Comparison of ENCODE assay signal across 8 cellular contexts in the genomic region with DNA sequence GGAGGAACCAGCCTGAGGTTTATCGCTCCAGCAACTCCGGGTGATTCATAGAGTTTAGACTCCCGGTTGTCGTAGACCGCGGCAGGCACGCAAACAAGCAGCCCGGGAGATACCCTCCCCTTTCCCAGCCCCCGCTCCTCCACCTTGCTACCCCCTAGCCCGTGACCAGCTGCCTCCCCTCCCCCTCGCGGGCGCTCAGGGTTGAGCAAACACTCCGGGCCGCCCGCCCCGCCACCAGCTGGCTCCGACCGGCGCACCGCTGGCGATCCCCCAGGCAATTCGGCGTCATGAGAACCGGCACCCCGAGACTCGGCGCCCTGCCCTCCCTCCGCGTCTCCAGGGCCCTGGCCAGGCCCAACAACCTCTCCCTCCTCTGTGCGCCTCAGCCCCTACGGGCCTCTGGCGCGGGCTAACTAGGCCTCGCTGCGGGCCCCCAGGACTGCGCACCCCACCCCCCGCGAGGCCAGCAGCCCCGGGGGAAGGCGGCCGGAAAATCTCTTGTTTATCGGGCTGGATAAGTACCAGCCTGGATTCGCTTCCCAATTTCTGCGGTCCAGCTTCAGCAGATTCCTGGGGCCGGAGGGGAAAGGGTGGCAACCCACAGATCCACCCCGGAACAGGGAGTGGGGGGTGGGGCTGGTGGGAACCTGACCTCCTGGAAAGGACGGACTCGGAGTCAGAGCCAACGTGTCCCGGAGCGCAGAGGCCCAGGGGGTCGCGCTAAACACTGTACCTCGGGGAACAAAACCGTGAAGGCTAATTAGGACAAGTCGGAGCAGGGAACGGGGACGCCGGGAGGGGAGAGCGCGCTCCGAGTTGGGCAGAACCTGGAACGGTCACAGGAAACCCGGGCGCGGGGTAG. TPM values are rescaled to one million over a fixed set of nuclear protein-coding genes. Genes with fewer than 3 reads are reported as not detected.
DNase-seq lines count a peak whose midpoint lies in the region; ATAC-seq and TF ChIP-seq lines count a peak whose summit lies in the region.

No MANE protein-coding gene starts in this region.

- no peak overlapping the region for H3K27ac Mint-ChIP-seq in activated CD8-positive, alpha-beta T cell treated with anti-CD3 and anti-CD28 coated beads for 36 hours
- H3K27ac Mint-ChIP-seq in activated CD8-positive, alpha-beta T cell treated with anti-CD3 and anti-CD28 coated beads, Interleukin-2, amount 10 ng/mL, durations not matched to agents 7 days and 5 days = no peak overlapping the region

- no peaks in the 10 kb centered on the region for H3K27me3 ChIP-seq in colonic mucosa
- peaks cover 0 to 3% of the 10 kb centered on the region in 2 donors for H3K27me3 ChIP-seq in stomach smooth muscle (ENCODE audit: control insufficient read depth in 1 of 2, insufficient read depth in 2 of 2, low read length in 2 of 2)

- H3K9me3 ChIP-seq in colonic mucosa (no peaks in the 10 kb centered on the region), stomach smooth muscle (ENCODE audit: control insufficient read depth in 2 of 2, low read length in 2 of 2) (no peaks in the 10 kb centered on the region)

- POLR2A ChIA-PET in activated CD8-positive, alpha-beta T cell treated with anti-CD3 and anti-CD28 coated beads for 36 hours (lab: Charles Lee) = no interaction called here
- POLR2A ChIA-PET in activated CD8-positive, alpha-beta T cell treated with anti-CD3 and anti-CD28 coated beads, Interleukin-2, amount 10 ng/mL, durations not matched to agents 7 days and 5 days (lab: Charles Lee) = no interaction called here

- H3K36me3 ChIP-seq in colonic mucosa = no peaks in the 10 kb centered on the region
- H3K36me3 ChIP-seq in stomach smooth muscle (ENCODE audit: control insufficient read depth in 2 of 2, insufficient read depth in 2 of 2, low read length in 2 of 2) = no peaks in the 10 kb centered on the region

- DNase-seq in activated CD8-positive, alpha-beta T cell treated with anti-CD3 and anti-CD28 coated beads for 36 hours = peak; percentile 51
- no peak for DNase-seq in activated CD8-positive, alpha-beta T cell treated with anti-CD3 and anti-CD28 coated beads, Interleukin-2, amount 10 ng/mL, durations not matched to agents 7 days and 5 days
- DNase-seq in NCI-H69 (lab: John Stamatoyannopoulos, UW) (peak; percentile 98), colonic mucosa (peak; percentile 91), left lobe of liver (ENCODE audit: low spot score) (peak; percentile 96)

- CTCF ChIA-PET in activated CD8-positive, alpha-beta T cell treated with anti-CD3 and anti-CD28 coated beads for 36 hours (lab: Charles Lee) = interaction anchor here (1.3 to 1.5 kb wide), 2 partner anchors 52 to 62 kb away, joined by 3 to 4 read pairs; no protein-coding TSS in a partner anchor
- CTCF ChIA-PET in activated CD8-positive, alpha-beta T cell treated with anti-CD3 and anti-CD28 coated beads, Interleukin-2, amount 10 ng/mL, durations not matched to agents 7 days and 5 days (lab: Charles Lee) = interaction anchor here (0.9 kb wide), 1 partner anchor 101 kb away, joined by 3 read pairs; no protein-coding TSS in a partner anchor

- TF ChIP-seq CTCF in activated CD8-positive, alpha-beta T cell treated with anti-CD3 and anti-CD28 coated beads for 36 hours (IDR thresholded peaks at IDR 0.05) = no peak
- no peak for TF ChIP-seq CTCF in colonic mucosa (IDR thresholded peaks at IDR 0.05)

- peak; percentile 36 for ATAC-seq in activated CD8-positive, alpha-beta T cell treated with anti-CD3 and anti-CD28 coated beads for 36 hours
- ATAC-seq in activated CD8-positive, alpha-beta T cell treated with anti-CD3 and anti-CD28 coated beads, Interleukin-2, amount 10 ng/mL, durations not matched to agents 7 days and 5 days = no peak
- ATAC-seq in HG03139 (IDR thresholded peaks at IDR 0.05; ENCODE audit: unreplicated experiment) = peak; percentile 49
- peak; percentile 56 for ATAC-seq in left lobe of liver
- ATAC-seq in GM19328 (IDR thresholded peaks at IDR 0.05; ENCODE audit: unreplicated experiment) = no peak

- H3K4me1 ChIP-seq in colonic mucosa (peaks cover 24% of the 10 kb centered on the region), stomach smooth muscle (ENCODE audit: control insufficient read depth, insufficient read depth, low read length) (peaks cover 24% of the 10 kb centered on the region)

- H3K27me3 Mint-ChIP-seq in activated CD8-positive, alpha-beta T cell treated with anti-CD3 and anti-CD28 coated beads for 36 hours = peaks cover 36% of the 10 kb centered on the region
- H3K27me3 Mint-ChIP-seq in activated CD8-positive, alpha-beta T cell treated with anti-CD3 and anti-CD28 coated beads, Interleukin-2, amount 10 ng/mL, durations not matched to agents 7 days and 5 days (ENCODE audit: low read depth) = peaks cover 51% of the 10 kb centered on the region

- intact Hi-C loops in activated CD8-positive, alpha-beta T cell treated with anti-CD3 and anti-CD28 coated beads for 36 hours (cut with micrococcal nuclease) = no loop called here
- intact Hi-C loops in colonic mucosa (cut with DNase I) = no loop called here

- peak overlapping the region; percentile 41 for H3K4me3 Mint-ChIP-seq in activated CD8-positive, alpha-beta T cell treated with anti-CD3 and anti-CD28 coated beads for 36 hours
- no peak overlapping the region for H3K4me3 Mint-ChIP-seq in activated CD8-positive, alpha-beta T cell treated with anti-CD3 and anti-CD28 coated beads, Interleukin-2, amount 10 ng/mL, durations not matched to agents 7 days and 5 days

- H3K4me3 ChIP-seq in colonic mucosa (peak overlapping the region; percentile 81), stomach smooth muscle (ENCODE audit: low read length in 2 of 2) (peak overlapping the region; percentile 83 to 88)

- no peaks in the 10 kb centered on the region for H3K9me3 Mint-ChIP-seq in activated CD8-positive, alpha-beta T cell treated with anti-CD3 and anti-CD28 coated beads for 36 hours
- no peaks in the 10 kb centered on the region for H3K9me3 Mint-ChIP-seq in activated CD8-positive, alpha-beta T cell treated with anti-CD3 and anti-CD28 coated beads, Interleukin-2, amount 10 ng/mL, durations not matched to agents 7 days and 5 days (ENCODE audit: insufficient read depth)

- peaks cover 13% of the 10 kb centered on the region for H3K4me1 Mint-ChIP-seq in activated CD8-positive, alpha-beta T cell treated with anti-CD3 and anti-CD28 coated beads for 36 hours (ENCODE audit: low read depth)
- peaks cover 8% of the 10 kb centered on the region for H3K4me1 Mint-ChIP-seq in activated CD8-positive, alpha-beta T cell treated with anti-CD3 and anti-CD28 coated beads, Interleukin-2, amount 10 ng/mL, durations not matched to agents 7 days and 5 days (ENCODE audit: low read depth)

- H3K9ac ChIP-seq in colonic mucosa (ENCODE audit: low read depth in 2 of 2, low read length in 2 of 2) (peak overlapping the region; percentile 81 to 98), stomach smooth muscle (ENCODE audit: low read length in 2 of 2) (peak overlapping the region; percentile 77 to 87)

- H3K27ac ChIP-seq in colonic mucosa (peak overlapping the region; percentile 98), stomach smooth muscle (ENCODE audit: low read length) (peak overlapping the region; percentile 95)

- no peaks in the 10 kb centered on the region for H3K36me3 Mint-ChIP-seq in activated CD8-positive, alpha-beta T cell treated with anti-CD3 and anti-CD28 coated beads for 36 hours (ENCODE audit: low read depth)
- no peaks in the 10 kb centered on the region for H3K36me3 Mint-ChIP-seq in activated CD8-positive, alpha-beta T cell treated with anti-CD3 and anti-CD28 coated beads, Interleukin-2, amount 10 ng/mL, durations not matched to agents 7 days and 5 days (ENCODE audit: low read depth)

RNA-seq across cellular contexts. Expression of a gene that starts 1.0 kb away (rescaled TPM):
- 1 to 10 TPM; 1.2 to 2.0 TPM for total RNA-seq in activated CD8-positive, alpha-beta T cell treated with anti-CD3 and anti-CD28 coated beads for 36 hours
- under 1 TPM in 1 of 2 experiments, not detected in 1; 0.32 TPM for total RNA-seq in activated CD8-positive, alpha-beta T cell treated with anti-CD3 and anti-CD28 coated beads, Interleukin-2, amount 10 ng/mL, durations not matched to agents 7 days and 5 days
- 100 to 1,000 TPM; 139 to 193 TPM for total RNA-seq in colonic mucosa
- 243 TPM for total RNA-seq in left lobe of liver

RNA-seq across cellular contexts. Expression of a gene that starts 35.5 kb away (rescaled TPM):
- 1 to 10 TPM; 2.2 to 2.4 TPM for total RNA-seq in activated CD8-positive, alpha-beta T cell treated with anti-CD3 and anti-CD28 coated beads for 36 hours
- 1 to 10 TPM; 2.1 to 2.8 TPM for total RNA-seq in activated CD8-positive, alpha-beta T cell treated with anti-CD3 and anti-CD28 coated beads, Interleukin-2, amount 10 ng/mL, durations not matched to agents 7 days and 5 days
- total RNA-seq in colonic mucosa (1 to 10 TPM; 3.1 to 5.6 TPM), left lobe of liver (3.8 TPM)

Comparison
In these comparisons a context has a peak if more than half of its experiments do, and no peak if none do; other contexts are left out.
1. ATAC-seq: peak in activated CD8-positive, alpha-beta T cell treated with anti-CD3 and anti-CD28 coated beads for 36 hours (single experiment), HG03139 (single experiment) and left lobe of liver (single experiment); none in activated CD8-positive, alpha-beta T cell treated with anti-CD3 and anti-CD28 coated beads, Interleukin-2, amount 10 ng/mL, durations not matched to agents 7 days and 5 days (single experiment) and GM19328 (single experiment).
2. RNA of a gene that starts 1.0 kb away (total RNA-seq): 243 TPM in left lobe of liver (single experiment) and 139 to 193 TPM in colonic mucosa; 1.2 to 2.0 TPM in activated CD8-positive, alpha-beta T cell treated with anti-CD3 and anti-CD28 coated beads for 36 hours and 0.32 TPM in activated CD8-positive, alpha-beta T cell treated with anti-CD3 and anti-CD28 coated beads, Interleukin-2, amount 10 ng/mL, durations not matched to agents 7 days and 5 days; every median in the first group is over 10 times any median in the second.